ENCODE assay signal across 8 cellular contexts in the genomic region with DNA sequence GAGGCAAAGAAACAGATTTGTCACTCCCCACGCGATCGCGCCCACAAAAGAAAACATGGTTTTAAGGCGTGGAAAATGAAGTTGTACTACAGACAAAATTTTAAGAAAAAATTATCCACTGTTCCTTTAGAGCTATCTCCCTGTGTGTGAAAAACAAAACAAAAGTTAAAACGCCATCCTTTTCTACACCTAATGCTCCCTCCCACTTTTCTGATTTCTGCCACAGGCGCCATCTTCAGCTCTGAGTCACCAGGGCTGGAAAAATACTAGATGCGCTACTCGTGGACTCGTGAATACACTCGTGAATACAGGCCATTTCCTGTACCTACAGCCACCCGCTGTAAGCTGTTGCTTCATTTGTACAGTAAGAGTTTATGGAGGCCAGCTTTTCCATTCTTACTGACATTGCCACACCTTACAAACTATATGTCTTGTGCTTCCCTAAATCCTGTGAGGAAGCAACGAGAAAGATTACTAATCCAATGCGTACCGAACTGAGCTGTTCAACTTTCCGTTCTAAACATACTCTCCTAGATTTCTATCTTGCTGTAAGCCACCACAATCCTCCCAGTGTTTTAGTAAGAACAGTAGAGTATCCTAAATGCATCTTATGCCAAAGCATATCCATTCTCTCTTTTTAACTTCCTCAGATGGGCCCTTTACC. TPM values are rescaled to one million over a fixed set of nuclear protein-coding genes. Genes with fewer than 3 reads are reported as not detected.
DNase-seq lines count a peak whose midpoint lies in the region; ATAC-seq lines count a peak whose summit lies in the region.

No MANE protein-coding gene starts in this region.

- ATAC-seq in HG03139 (IDR thresholded peaks at IDR 0.05; ENCODE audit: unreplicated experiment): peak; percentile 29

- DNase-seq in NCI-H524 (lab: John Stamatoyannopoulos, UW) (peak; percentile 14 to 52), NCI-H524 treated with DMSO at 0.1 percent for 48 hours (lab: John Stamatoyannopoulos, UW) (no peak), NCI-H510A treated with DMSO at 0.1 percent for 48 hours (lab: John Stamatoyannopoulos, UW) (peak; percentile 56), lung microvascular endothelial cell (ENCODE audit: low read depth in 2 of 2) (peak; percentile 92 to 96)
- peak; percentile 59 to 71 for DNase-seq in activated CD4-positive, alpha-beta T cell treated with anti-CD3 and anti-CD28 coated beads, Interleukin-2, amount 50 U/mL, for 48 hours
- DNase-seq in effector CD4-positive, alpha-beta T cell: peak; percentile 59
- DNase-seq in stimulated activated CD4-positive, alpha-beta T cell treated with anti-CD3 and anti-CD28 coated beads, TNF-alpha, amount 100 ng/mL, for 4 hours (ENCODE audit: low read depth in 3 of 3): peak; percentile 14 to 46 (median 36)

RNA-seq across cellular contexts. Expression of a gene that starts 0.8 kb away (rescaled TPM):
- 5.0 and 7.9 TPM in 2 replicates for total RNA-seq in lung microvascular endothelial cell
